Comparison of ENCODE assay signal across 8 cellular contexts in genomic region chr3:31288641-31289100, GRCh38.
DNase-seq lines count a peak whose midpoint lies in the region; ATAC-seq and TF ChIP-seq lines count a peak whose summit lies in the region.

No MANE protein-coding gene starts in this region.

- H3K27me3 Mint-ChIP-seq in activated T-cell treated with anti-CD3 and anti-CD28 coated beads, Interleukin-2, amount 50 U/mL, for 72 hours (ENCODE audit: low read depth) = no peaks in the 10 kb centered on the region

- no peaks in the 10 kb centered on the region for H4K20me1 ChIP-seq in hepatocyte (ENCODE audit: insufficient read depth, poor library complexity, severe bottlenecking)

- peak; percentile 9 for DNase-seq in NCI-H748 (lab: John Stamatoyannopoulos, UW; ENCODE audit: unreplicated experiment)
- DNase-seq in NCI-H748 treated with DMSO at 0.1 percent for 48 hours (lab: John Stamatoyannopoulos, UW) = no peak
- peak; percentile 51 to 53 for DNase-seq in activated T-cell treated with anti-CD3 and anti-CD28 coated beads, Interleukin-2, amount 50 U/mL, for 72 hours
- DNase-seq in hepatocyte (ENCODE audit: low spot score) = peak; percentile 64
- DNase-seq in stimulated activated CD4-positive, alpha-beta T cell treated with anti-CD3 and anti-CD28 coated beads, Interleukin-4, amount 100 ng/mL, for 24 hours = peak; percentile 28
- no peak for DNase-seq in NCI-H1694 (lab: John Stamatoyannopoulos, UW)
- DNase-seq in NCI-H2029 treated with DMSO at 0.1 percent for 48 hours (lab: John Stamatoyannopoulos, UW) = no peak

- peak overlapping the region; percentile 39 for H3K27ac Mint-ChIP-seq in activated T-cell treated with anti-CD3 and anti-CD28 coated beads, Interleukin-2, amount 50 U/mL, for 72 hours

- H3K27me3 ChIP-seq in hepatocyte = no peaks in the 10 kb centered on the region

- peak overlapping the region; percentile 24 for H3K4me2 ChIP-seq in hepatocyte

- H3K4me1 Mint-ChIP-seq in activated T-cell treated with anti-CD3 and anti-CD28 coated beads, Interleukin-2, amount 50 U/mL, for 72 hours (ENCODE audit: low read depth) = peaks cover 24% of the 10 kb centered on the region

- no peak overlapping the region for H3K4me3 ChIP-seq in hepatocyte

- WGBS in hepatocyte (ENCODE audit: low lambda C conversion rate, missing lambda C conversion rate) = 7% methylated on average over 8 of the region's 8 CpGs

- no peaks in the 10 kb centered on the region for H3K79me2 ChIP-seq in hepatocyte

- H3K9me3 ChIP-seq in hepatocyte (ENCODE audit: low read depth) = no peaks in the 10 kb centered on the region

- no peak overlapping the region for H2AFZ ChIP-seq in hepatocyte

- peaks cover 17% of the 10 kb centered on the region for H3K4me1 ChIP-seq in hepatocyte (ENCODE audit: insufficient read depth)

- peak overlapping the region; percentile 9 to 23 for H3K4me3 Mint-ChIP-seq in activated T-cell treated with anti-CD3 and anti-CD28 coated beads, Interleukin-2, amount 50 U/mL, for 72 hours

- H3K9me2 ChIP-seq in hepatocyte (replicated peaks; ENCODE audit: insufficient read depth) = no peaks in the 10 kb centered on the region

- no peaks in the 10 kb centered on the region for H3K9me3 Mint-ChIP-seq in activated T-cell treated with anti-CD3 and anti-CD28 coated beads, Interleukin-2, amount 50 U/mL, for 72 hours

- no peak for TF ChIP-seq CTCF in hepatocyte (IDR thresholded peaks at IDR 0.05; ENCODE audit: poor library complexity)

- peak overlapping the region; percentile 55 for H3K27ac ChIP-seq in hepatocyte

- H3K36me3 Mint-ChIP-seq in activated T-cell treated with anti-CD3 and anti-CD28 coated beads, Interleukin-2, amount 50 U/mL, for 72 hours (ENCODE audit: insufficient read depth in 2 of 2) = no peaks in the 10 kb centered on the region

- peak; percentile 86 to 92 for ATAC-seq in activated T-cell treated with anti-CD3 and anti-CD28 coated beads, Interleukin-2, amount 50 U/mL, for 72 hours (replicated peaks in 1 of 2)
- no peak for ATAC-seq in GM19324 (IDR thresholded peaks at IDR 0.05; ENCODE audit: low FRiP score, unreplicated experiment)

- no peaks in the 10 kb centered on the region for H3K36me3 ChIP-seq in hepatocyte (replicated peaks; ENCODE audit: insufficient read depth, low read depth)

Comparison
In these comparisons a context has a peak if more than half of its experiments do, and no peak if none do; other contexts are left out.
1. DNase-seq: peak in NCI-H748 (single experiment), activated T-cell treated with anti-CD3 and anti-CD28 coated beads, Interleukin-2, amount 50 U/mL, for 72 hours (2 of 2), hepatocyte (single experiment) and stimulated activated CD4-positive, alpha-beta T cell treated with anti-CD3 and anti-CD28 coated beads, Interleukin-4, amount 100 ng/mL, for 24 hours (single experiment); none in NCI-H748 treated with DMSO at 0.1 percent for 48 hours (single experiment), NCI-H1694 (single experiment) and NCI-H2029 treated with DMSO at 0.1 percent for 48 hours (single experiment).